2 cellular contexts compared by ENCODE assay signal in genomic region chr2:232113821-232114220, GRCh38.
TF ChIP-seq lines count a peak whose summit lies in the region.

No MANE protein-coding gene starts in this region.

TF ChIP-seq in SK-N-SH, 30 proteins besides CTCF, POLR2A, EP300 and RAD21 (continued from another document and continues in another):
- TF ChIP-seq REST (IDR thresholded peaks at IDR 0.05; ENCODE audit: low read depth, low read length) = no peak
- no peak for TF ChIP-seq EZH2phosphoT487 (IDR thresholded peaks at IDR 0.05; ENCODE audit: borderline replicate concordance, low read depth)
- no peak for TF ChIP-seq MAX (IDR thresholded peaks at IDR 0.05; ENCODE audit: low read depth)
- TF ChIP-seq USF2 (IDR thresholded peaks at IDR 0.05; ENCODE audit: borderline replicate concordance, low read depth, low read length) = no peak
- TF ChIP-seq ELF1 (IDR thresholded peaks at IDR 0.05) = no peak
- peak; percentile 68; the same call in 1 of the 2 replicates for TF ChIP-seq RXRA (IDR thresholded peaks at IDR 0.05; ENCODE audit: borderline replicate concordance, low read depth)
- no peak for TF ChIP-seq MEF2A (IDR thresholded peaks at IDR 0.05; ENCODE audit: borderline replicate concordance, low read depth)
- TF ChIP-seq FOXM1 (IDR thresholded peaks at IDR 0.05; ENCODE audit: low read depth) = 0 out of 2 replicates have a peak, but pooled peaks have one; percentile 63
- TF ChIP-seq SIN3A (IDR thresholded peaks at IDR 0.05; ENCODE audit: borderline replicate concordance, low read depth, low read length) = no peak
- no peak for TF ChIP-seq NRF1 (IDR thresholded peaks at IDR 0.05; ENCODE audit: low read depth, low read length)
- peak; percentile 25; the same call in 1 of the 2 replicates for TF ChIP-seq FOSL2 (IDR thresholded peaks at IDR 0.05; ENCODE audit: borderline replicate concordance, low read depth)
- peak; percentile 96 for TF ChIP-seq TCF12 (IDR thresholded peaks at IDR 0.05)
- no peak for TF ChIP-seq USF1 (IDR thresholded peaks at IDR 0.05; ENCODE audit: borderline replicate concordance, low read depth)
- TF ChIP-seq GABPA (IDR thresholded peaks at IDR 0.05; ENCODE audit: low read depth) = no peak
- no peak for TF ChIP-seq IRF3 (IDR thresholded peaks at IDR 0.05; ENCODE audit: low read depth, low read length)
- peak; percentile 92 for TF ChIP-seq PBX3 (IDR thresholded peaks at IDR 0.05)
- TF ChIP-seq YY1 (IDR thresholded peaks at IDR 0.05; ENCODE audit: low read depth) = no peak
- no peak for TF ChIP-seq CHD2 (IDR thresholded peaks at IDR 0.05; ENCODE audit: low read length, partially characterized antibody)
- peak; percentile 83 for TF ChIP-seq JUND (IDR thresholded peaks at IDR 0.05)
- TF ChIP-seq GATA2 (CRISPR knock-in tag; IDR thresholded peaks at IDR 0.05) = no peak
- peak; percentile 71 for TF ChIP-seq TEAD4 (IDR thresholded peaks at IDR 0.05; ENCODE audit: borderline replicate concordance, insufficient read depth)
- peak; percentile 81 for TF ChIP-seq NFIC (IDR thresholded peaks at IDR 0.05; ENCODE audit: borderline replicate concordance)
- no peak for TF ChIP-seq SMC3 (IDR thresholded peaks at IDR 0.05; ENCODE audit: low read depth, low read length)
- no peak for TF ChIP-seq RCOR1 (IDR thresholded peaks at IDR 0.05; ENCODE audit: low read length)
- no peak for TF ChIP-seq MXI1 (IDR thresholded peaks at IDR 0.05; ENCODE audit: low read depth, low read length)

TF ChIP-seq in SK-N-SH treated with all-trans-retinoic acid at 6 μM for 48 hours, 23 proteins besides CTCF, POLR2A, EP300 and RAD21 (continued from another document):
- TF ChIP-seq PATZ1 (CRISPR knock-in tag; IDR thresholded peaks at IDR 0.05; ENCODE audit: borderline replicate concordance) (no peak), PPARA (CRISPR knock-in tag; IDR thresholded peaks at IDR 0.05; ENCODE audit: borderline replicate concordance) (no peak), ZFP3 (CRISPR knock-in tag; IDR thresholded peaks at IDR 0.05) (no peak), ISL1 (CRISPR knock-in tag; IDR thresholded peaks at IDR 0.05) (no peak), CREB5 (CRISPR knock-in tag; IDR thresholded peaks at IDR 0.05; ENCODE audit: low read depth) (no peak), TSHZ2 (CRISPR knock-in tag; IDR thresholded peaks at IDR 0.05) (no peak), ESRRG (CRISPR knock-in tag; IDR thresholded peaks at IDR 0.05) (no peak), POU6F1 (CRISPR knock-in tag; IDR thresholded peaks at IDR 0.05; ENCODE audit: borderline replicate concordance, low read depth) (no peak), BACH2 (CRISPR knock-in tag; IDR thresholded peaks at IDR 0.05; ENCODE audit: borderline replicate concordance) (no peak), ZC3H10 (CRISPR knock-in tag; IDR thresholded peaks at IDR 0.05) (no peak), CSRNP3 (CRISPR knock-in tag; IDR thresholded peaks at IDR 0.05) (no peak), TOX (CRISPR knock-in tag; IDR thresholded peaks at IDR 0.05; ENCODE audit: borderline replicate concordance) (no peak)
